ENCODE assay signal across 9 cellular contexts in the genomic region with DNA sequence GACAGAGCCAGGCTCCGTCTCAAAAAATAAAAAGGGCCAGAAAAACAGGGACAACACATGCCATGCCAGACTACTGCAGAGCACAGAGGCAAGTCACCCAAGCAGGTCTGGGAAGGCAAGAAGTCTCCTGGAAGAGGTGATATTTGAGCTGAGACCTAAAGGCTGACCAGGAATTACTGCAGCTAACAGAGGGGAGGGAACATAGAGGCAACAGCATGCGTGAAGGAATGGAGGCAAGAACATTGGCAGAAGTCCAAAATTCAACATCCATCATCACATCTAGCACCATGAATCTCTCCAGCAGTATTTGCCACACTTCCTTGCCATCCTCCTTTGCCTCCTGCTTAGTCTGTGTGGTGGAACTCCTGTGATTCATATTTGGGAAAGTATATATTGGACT. TPM values are rescaled to one million over a fixed set of nuclear protein-coding genes. Genes with fewer than 3 reads are reported as not detected.
DNase-seq lines count a peak whose midpoint lies in the region; ATAC-seq and TF ChIP-seq lines count a peak whose summit lies in the region.
"Had no signal": no experiment of that assay in that cellular context is flagged by ENCODE, and none has a peak within 500 bp of the region (broad histone marks: within the 10 kb centered on the region; RNA-seq: fewer than 3 reads in every experiment).

No MANE protein-coding gene starts in this region.

- H4K5ac ChIP-seq in H9 (ENCODE audit: insufficient read length, low read depth, low read length): no peak overlapping the region

- TF ChIP-seq CTCF in 22Rv1 (IDR thresholded peaks at IDR 0.05) (no peak), H9 (conservative IDR thresholded peaks at IDR 0.05) (no peak)

- peaks cover 3% of the 10 kb centered on the region; the same call in 1 of the 2 replicates for H3K4me1 ChIP-seq in H9 (ENCODE audit: insufficient read depth, low read length)

- no peak overlapping the region for H2AK5ac ChIP-seq in H9 (ENCODE audit: insufficient read length, low read length)

- H3K23me2 ChIP-seq in H9 (ENCODE audit: insufficient read length, low read depth, low read length, poor library complexity, severe bottlenecking): peaks cover 11% of the 10 kb centered on the region

- H3K9me3 ChIP-seq in H9 (ENCODE audit: control insufficient read depth, low read depth, low read length): no peaks in the 10 kb centered on the region

- peak overlapping the region; percentile 83 for H3K27ac ChIP-seq in 22Rv1
- H3K27ac ChIP-seq in H9 (ENCODE audit: insufficient read length, low read depth, low read length): no peak overlapping the region

- H4K91ac ChIP-seq in H9 (ENCODE audit: insufficient read length, low read depth, low read length): no peak overlapping the region

- H3K9ac ChIP-seq in H9 (ENCODE audit: extremely low read depth, insufficient read length, low read length): no peak overlapping the region

- no peak overlapping the region for H3K18ac ChIP-seq in H9 (ENCODE audit: insufficient read length, low read depth, low read length)

- no peak overlapping the region for H2BK120ac ChIP-seq in H9 (ENCODE audit: low read depth, low read length, poor library complexity, severe bottlenecking)

- H4K20me1 ChIP-seq in H9 (ENCODE audit: control insufficient read depth, insufficient read depth, insufficient read length): no peaks in the 10 kb centered on the region

- no CpG with 5 or more reads among the region's 2 CpGs for WGBS in H9 (ENCODE audit: extremely low coverage, insufficient read length, low lambda C conversion rate)

- no peak overlapping the region for H3K56ac ChIP-seq in H9 (ENCODE audit: insufficient read length, low read depth, low read length)

- H3K9me3 Mint-ChIP-seq in H9: no peaks in the 10 kb centered on the region
- no peaks in the 10 kb centered on the region for H3K9me3 Mint-ChIP-seq in activated T-helper 2 cell treated with anti-CD3 and anti-CD28 coated beads, Interferon-gamma antibody, Interleukin-2, Interleukin-4, amounts not matched to agents 10 μg/mL and 5 μg/mL and 100 μg/mL, durations not matched to agents 14 hours and 24 hours and 36 hours

- no peaks in the 10 kb centered on the region for H3K27me3 ChIP-seq in H9 (ENCODE audit: insufficient read depth, low read length)

- H3K4ac ChIP-seq in H9 (ENCODE audit: low read depth, low read length): no peak overlapping the region

- peak overlapping the region; percentile 92 to 96 for H3K4me3 Mint-ChIP-seq in H9
- peak overlapping the region; percentile 93 for H3K4me3 Mint-ChIP-seq in activated T-helper 2 cell treated with anti-CD3 and anti-CD28 coated beads, Interferon-gamma antibody, Interleukin-2, Interleukin-4, amounts not matched to agents 10 μg/mL and 5 μg/mL and 100 μg/mL, durations not matched to agents 14 hours and 24 hours and 36 hours (ENCODE audit: low read depth)

- no peak overlapping the region for H3K14ac ChIP-seq in H9 (ENCODE audit: insufficient read depth, low read length)

- no peaks in the 10 kb centered on the region for H3K79me1 ChIP-seq in H9 (ENCODE audit: insufficient read depth, low read depth, low read length, poor library complexity, severe bottlenecking)

- no peak overlapping the region for H2BK12ac ChIP-seq in H9 (ENCODE audit: insufficient read length, low read depth, low read length)

- intact Hi-C loops in activated T-helper 2 cell treated with anti-CD3 and anti-CD28 coated beads, Interferon-gamma antibody, Interleukin-2, Interleukin-4, amounts not matched to agents 10 μg/mL and 5 μg/mL and 100 μg/mL, durations not matched to agents 14 hours and 24 hours and 36 hours (cut with micrococcal nuclease): loop anchor here (5.0 kb wide), 5 partner anchors 61 to 306 kb away; a partner anchor contains a TSS

- H2BK5ac ChIP-seq in H9 (ENCODE audit: insufficient read length, low read length): no peak overlapping the region

- no peak overlapping the region for H4K8ac ChIP-seq in H9 (replicated peaks; ENCODE audit: insufficient read length, low read depth, low read length)

- H3T11ph ChIP-seq in H9 (ENCODE audit: low read length): no peak overlapping the region

- no peak overlapping the region for H2BK20ac ChIP-seq in H9 (ENCODE audit: low read depth, low read length, poor library complexity, severe bottlenecking)

- H3K27ac Mint-ChIP-seq in H9: no peak overlapping the region
- H3K27ac Mint-ChIP-seq in activated T-helper 2 cell treated with anti-CD3 and anti-CD28 coated beads, Interferon-gamma antibody, Interleukin-2, Interleukin-4, amounts not matched to agents 10 μg/mL and 5 μg/mL and 100 μg/mL, durations not matched to agents 14 hours and 24 hours and 36 hours: peak overlapping the region; percentile 91

- no peak overlapping the region for H2BK15ac ChIP-seq in H9 (ENCODE audit: low read depth, low read length)

- ATAC-seq in GM21360 (IDR thresholded peaks at IDR 0.05; ENCODE audit: unreplicated experiment) (no peak), HG02840 (IDR thresholded peaks at IDR 0.05; ENCODE audit: low FRiP score, unreplicated experiment) (no peak), HG03175 (IDR thresholded peaks at IDR 0.05; ENCODE audit: unreplicated experiment) (no peak)

- peak overlapping the region; percentile 81 for H3K4me2 ChIP-seq in H9 (ENCODE audit: insufficient read depth, insufficient read length, low read length)

- peaks cover 0 to 7% (median 0%) of the 10 kb centered on the region in 3 experiments; a peak in 2 of 7 replicates for H3K36me3 Mint-ChIP-seq in H9 (ENCODE audit: insufficient read depth in 1 of 3, low read depth in 3 of 3)
- peaks cover 6% of the 10 kb centered on the region for H3K36me3 Mint-ChIP-seq in activated T-helper 2 cell treated with anti-CD3 and anti-CD28 coated beads, Interferon-gamma antibody, Interleukin-2, Interleukin-4, amounts not matched to agents 10 μg/mL and 5 μg/mL and 100 μg/mL, durations not matched to agents 14 hours and 24 hours and 36 hours (ENCODE audit: low read depth)

- in situ Hi-C loops in KBM-7 (cut with MboI; ENCODE audit: low pct_unique_long_range_greater_than_20kb, low sequenced_read_pairs): no loop called here

- peaks cover 3% of the 10 kb centered on the region; the same call in 1 of the 2 replicates for H3K79me2 ChIP-seq in H9 (ENCODE audit: insufficient read depth, low read length)

- DNase-seq in H9 (no peak), left kidney (ENCODE audit: low read depth, low spot score) (peak; percentile 53), KBM-7 (no peak)
- DNase-seq in activated T-helper 2 cell treated with anti-CD3 and anti-CD28 coated beads, Interferon-gamma antibody, Interleukin-2, Interleukin-4, amounts not matched to agents 10 μg/mL and 5 μg/mL and 100 μg/mL, durations not matched to agents 14 hours and 24 hours and 36 hours (ENCODE audit: low spot score): no peak
- DNase-seq: activated gamma-delta T cell had no signal

- H3K23ac ChIP-seq in H9 (ENCODE audit: insufficient read length, low read depth, low read length): no peak overlapping the region

- peaks cover 17 to 26% of the 10 kb centered on the region in 2 experiments for H3K4me1 Mint-ChIP-seq in H9
- peaks cover 34% of the 10 kb centered on the region for H3K4me1 Mint-ChIP-seq in activated T-helper 2 cell treated with anti-CD3 and anti-CD28 coated beads, Interferon-gamma antibody, Interleukin-2, Interleukin-4, amounts not matched to agents 10 μg/mL and 5 μg/mL and 100 μg/mL, durations not matched to agents 14 hours and 24 hours and 36 hours (ENCODE audit: low read depth)

- H3K27me3 Mint-ChIP-seq in H9 (ENCODE audit: low read depth): peaks cover 6% of the 10 kb centered on the region
- no peaks in the 10 kb centered on the region for H3K27me3 Mint-ChIP-seq in activated T-helper 2 cell treated with anti-CD3 and anti-CD28 coated beads, Interferon-gamma antibody, Interleukin-2, Interleukin-4, amounts not matched to agents 10 μg/mL and 5 μg/mL and 100 μg/mL, durations not matched to agents 14 hours and 24 hours and 36 hours (ENCODE audit: low read depth)

- H2AFZ ChIP-seq in H9 (ENCODE audit: low read length): no peak overlapping the region

RNA-seq across cellular contexts. Expression of a gene that starts 0.9 kb away (rescaled TPM):
- 19.4 and 22.0 TPM in 2 replicates for total RNA-seq in H9 (2021)
- total RNA-seq in activated T-helper 2 cell treated with anti-CD3 and anti-CD28 coated beads, Interferon-gamma antibody, Interleukin-2, Interleukin-4, amounts not matched to agents 10 μg/mL and 5 μg/mL and 100 μg/mL, durations not matched to agents 14 hours and 24 hours and 36 hours: 23.6 and 28.5 TPM in 2 replicates
